ENCODE assay signal across 12 cellular contexts in genomic region chr6:38155144-38155543, GRCh38.
A peak's percentile ranks its signal among the peaks of the same experiment; 100 is the strongest.
DNase-seq lines count a peak whose midpoint lies in the region; ATAC-seq and TF ChIP-seq lines count a peak whose summit lies in the region.
"Had no signal": no experiment of that assay in that cellular context is flagged by ENCODE, and none has a peak within 500 bp of the region (broad histone marks: within the 10 kb centered on the region; RNA-seq: fewer than 3 reads in every experiment).

No MANE protein-coding gene starts in this region.

- intact Hi-C loops in sciatic nerve (cut with DNase I), result no loop called here

- peak overlapping the region; percentile 67 for H3K27ac ChIP-seq in hepatocyte
- H3K27ac ChIP-seq: parathyroid adenoma, tibial nerve had no signal

- ATAC-seq in sciatic nerve, result peak; percentile 27

- no peaks in the 10 kb centered on the region for H3K36me3 ChIP-seq in hepatocyte (replicated peaks; ENCODE audit: insufficient read depth, low read depth)

- no peaks in the 10 kb centered on the region for H3K79me2 ChIP-seq in hepatocyte
- H3K79me2 ChIP-seq: parathyroid adenoma had no signal

- no peaks in the 10 kb centered on the region for H3K27me3 ChIP-seq in hepatocyte
- H3K27me3 ChIP-seq: tibial nerve had no signal

- H4K20me1 ChIP-seq in hepatocyte (ENCODE audit: insufficient read depth, poor library complexity, severe bottlenecking), result peaks cover 5% of the 10 kb centered on the region

- 94% methylated on average over 9 of the region's 9 CpGs for WGBS in hepatocyte (ENCODE audit: low lambda C conversion rate, missing lambda C conversion rate)

- H3K9me2 ChIP-seq in hepatocyte (replicated peaks; ENCODE audit: insufficient read depth), result no peaks in the 10 kb centered on the region

- no peak overlapping the region for H3K4me3 ChIP-seq in hepatocyte
- H3K4me3 ChIP-seq: tibial nerve had no signal

- no peak overlapping the region for H2AFZ ChIP-seq in hepatocyte
- H2AFZ ChIP-seq: parathyroid adenoma had no signal

- no peaks in the 10 kb centered on the region for H3K9me3 ChIP-seq in hepatocyte (ENCODE audit: low read depth)
- H3K9me3 ChIP-seq: tibial nerve had no signal

- no peaks in the 10 kb centered on the region for H3K4me1 ChIP-seq in hepatocyte (ENCODE audit: insufficient read depth)
- H3K4me1 ChIP-seq: parathyroid adenoma had no signal

- no peak overlapping the region for H3K4me2 ChIP-seq in hepatocyte

- DNase-seq in activated CD4-positive, CD25-positive, alpha-beta regulatory T cell treated with anti-CD3 and anti-CD28 coated beads, Interleukin-2, amount 50 U/mL, for 72 hours, result peak; percentile 12
- no peak for DNase-seq in activated CD4-positive, CD25-positive, alpha-beta regulatory T cell (lab: John Stamatoyannopoulos, UW)
- DNase-seq in amniotic epithelial cell (ENCODE audit: low read depth), result peak; percentile 74
- DNase-seq in hepatocyte (ENCODE audit: low spot score), result peak; percentile 28
- no peak for DNase-seq in sciatic nerve (ENCODE audit: low spot score)
- DNase-seq in NCI-H146 (lab: John Stamatoyannopoulos, UW), result no peak
- no peak for DNase-seq in foreskin melanocyte
- DNase-seq in NCI-H774 (lab: John Stamatoyannopoulos, UW), result no peak
- DNase-seq: EL, NCI-H2107 had no signal

- TF ChIP-seq CTCF in hepatocyte (IDR thresholded peaks at IDR 0.05; ENCODE audit: poor library complexity), result no peak

Comparison
In these comparisons a context has a peak if more than half of its experiments do, and no peak if none do; other contexts are left out.
1. DNase-seq: peak in activated CD4-positive, CD25-positive, alpha-beta regulatory T cell treated with anti-CD3 and anti-CD28 coated beads, Interleukin-2, amount 50 U/mL, for 72 hours (single experiment), amniotic epithelial cell (single experiment) and hepatocyte (single experiment); none in activated CD4-positive, CD25-positive, alpha-beta regulatory T cell (0 of 4), sciatic nerve (single experiment), NCI-H146 (single experiment), foreskin melanocyte (single experiment) and NCI-H774 (single experiment).